In genomic region chr11:57335343-57336110, GRCh38 we compare ENCODE assay signal across 1 cellular context.
A peak's percentile ranks its signal among the peaks of the same experiment; 100 is the strongest.
TF ChIP-seq lines count a peak whose summit lies in the region.

Gene SSRP1 (minus strand): TSS chr11:57335892. CDS start chr11:57335121, 771 bp downstream.

TF ChIP-seq in K562, 482 proteins besides CTCF, POLR2A, EP300 and RAD21 (continued from another document and continues in another):
- TF ChIP-seq ZMIZ1 (IDR thresholded peaks at IDR 0.05; ENCODE audit: low read depth in 2 of 2, low read length in 2 of 2) (peak in 1 of 2 experiments; percentile 68; a peak in 1 of 4 replicates), CBX1 (IDR thresholded peaks at IDR 0.05; ENCODE audit: low read depth) (0 out of 2 replicates have a peak, but pooled peaks have one; percentile 48), ZNF57 (CRISPR knock-in tag; IDR thresholded peaks at IDR 0.05) (no peak), TGIF2 (CRISPR knock-in tag; IDR thresholded peaks at IDR 0.05) (no peak), SRF (CRISPR knock-in tag; IDR thresholded peaks at IDR 0.05) (no peak), ZC3H4 (CRISPR knock-in tag; IDR thresholded peaks at IDR 0.05; ENCODE audit: borderline replicate concordance) (no peak), IRF2 (CRISPR knock-in tag; IDR thresholded peaks at IDR 0.05) (no peak), GATA2 (CRISPR knock-in tag; IDR thresholded peaks at IDR 0.05) (no peak), GTF3C2 (IDR thresholded peaks at IDR 0.05; ENCODE audit: borderline replicate concordance, extremely low read depth, insufficient read length) (no peak), ZNF280B (CRISPR knock-in tag; IDR thresholded peaks at IDR 0.05) (no peak), ZNF12 (CRISPR knock-in tag; IDR thresholded peaks at IDR 0.05) (0 out of 2 replicates have a peak, but pooled peaks have one; percentile 29), LARP7 (IDR thresholded peaks at IDR 0.05) (no peak), HCFC1 (IDR thresholded peaks at IDR 0.05; ENCODE audit: low read depth, low read length) (peak; percentile 78), GMEB1 (CRISPR knock-in tag; IDR thresholded peaks at IDR 0.05) (no peak), THRAP3 (IDR thresholded peaks at IDR 0.05; ENCODE audit: borderline replicate concordance) (no peak), DMBX1 (CRISPR knock-in tag; IDR thresholded peaks at IDR 0.05; ENCODE audit: borderline replicate concordance) (no peak), POU5F1 (IDR thresholded peaks at IDR 0.05; ENCODE audit: borderline replicate concordance, low read depth, low read length, partially characterized antibody) (no peak), BRF1 (IDR thresholded peaks at IDR 0.05; ENCODE audit: borderline replicate concordance, extremely low read depth, insufficient read length) (no peak), ZNF639 (CRISPR knock-in tag; conservative IDR thresholded peaks at IDR 0.05 in 1 of 2, IDR thresholded peaks at IDR 0.05 in 1 of 2) (peak in 1 of 2 experiments; percentile 94; a peak in 2 of 4 replicates), ZFP1 (CRISPR knock-in tag; IDR thresholded peaks at IDR 0.05) (no peak), DEAF1 (CRISPR knock-in tag; IDR thresholded peaks at IDR 0.05) (no peak), HMG20B (CRISPR knock-in tag; IDR thresholded peaks at IDR 0.05) (no peak), COPS2 (conservative IDR thresholded peaks at IDR 0.05) (no peak), FOXP4 (CRISPR knock-in tag; IDR thresholded peaks at IDR 0.05; ENCODE audit: borderline replicate concordance) (no peak), HNRNPK (IDR thresholded peaks at IDR 0.05; ENCODE audit: low read depth, low read length, poor library complexity, severe bottlenecking) (no peak), RBM25 (IDR thresholded peaks at IDR 0.05; ENCODE audit: low read depth, low read length, severe bottlenecking) (no peak), SAFB2 (IDR thresholded peaks at IDR 0.05; ENCODE audit: borderline replicate concordance, low read depth, low read length, severe bottlenecking) (no peak), THAP12 (CRISPR knock-in tag; IDR thresholded peaks at IDR 0.05) (peak; percentile 95), ZNF431 (CRISPR knock-in tag; IDR thresholded peaks at IDR 0.05) (no peak), ZNF586 (CRISPR knock-in tag; conservative IDR thresholded peaks at IDR 0.05) (no peak), MNT (conservative IDR thresholded peaks at IDR 0.05) (peak in 1 of 2 experiments; percentile 70; a peak in 3 of 4 replicates), NR3C1 (CRISPR knock-in tag; IDR thresholded peaks at IDR 0.05) (no peak), POLR2G (IDR thresholded peaks at IDR 0.05; ENCODE audit: low read depth, low read length) (peak; percentile 85), ZSCAN32 (CRISPR knock-in tag; IDR thresholded peaks at IDR 0.05) (no peak), POLR2H (tag; IDR thresholded peaks at IDR 0.05; ENCODE audit: low read depth) (no peak), TAF7 (tag; IDR thresholded peaks at IDR 0.05) (no peak), FOXM1 (IDR thresholded peaks at IDR 0.05; ENCODE audit: low read depth) (no peak), FOXM1 (CRISPR knock-in tag; IDR thresholded peaks at IDR 0.05; ENCODE audit: low read depth) (no peak), SAP30 (IDR thresholded peaks at IDR 0.05; ENCODE audit: borderline replicate concordance, insufficient read depth, low read depth, low read length, poor library complexity, severe bottlenecking) (no peak), CREB3L1 (IDR thresholded peaks at IDR 0.05; ENCODE audit: borderline replicate concordance, low read depth) (peak; percentile 67; the same call in 1 of the 2 replicates), NCOA4 (IDR thresholded peaks at IDR 0.05; ENCODE audit: partially characterized antibody) (no peak), CSDE1 (IDR thresholded peaks at IDR 0.05) (no peak)
